23 cellular contexts compared by ENCODE assay signal in the genomic region with DNA sequence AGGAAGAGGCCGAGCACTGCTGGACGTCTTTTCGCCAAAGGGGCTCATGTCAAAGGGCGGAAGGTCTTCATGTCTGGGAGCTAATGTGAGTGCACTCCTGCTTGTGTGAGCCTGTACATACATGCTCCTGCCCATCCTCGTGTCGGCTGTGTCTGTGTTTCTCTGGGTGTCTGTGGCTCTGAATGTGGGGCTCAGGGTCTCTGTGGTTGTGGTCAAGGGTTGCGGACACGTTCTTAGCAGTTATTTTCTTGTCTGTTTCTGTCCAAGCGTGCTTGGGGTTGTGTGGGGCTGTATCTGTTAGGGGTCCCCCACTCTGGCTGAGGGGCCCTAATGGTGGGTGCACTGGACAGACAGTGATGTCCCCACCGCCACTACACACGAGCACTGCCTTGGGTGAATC. TPM values are rescaled to one million over a fixed set of nuclear protein-coding genes. Genes with fewer than 3 reads are reported as not detected.
DNase-seq lines count a peak whose midpoint lies in the region; ATAC-seq, FAIRE-seq and TF ChIP-seq lines count a peak whose summit lies in the region.
"Had no signal": no experiment of that assay in that cellular context is flagged by ENCODE, and none has a peak within 500 bp of the region (broad histone marks: within the 10 kb centered on the region; RNA-seq: fewer than 3 reads in every experiment).

No MANE protein-coding gene starts in this region.

- no peak for ATAC-seq in activated T-helper 17 cell treated with anti-CD3 and anti-CD28 coated beads, Interleukin-2, amount 50 U/mL, for 72 hours (replicated peaks)
- no peak for ATAC-seq in HepG2

- peaks cover 16% of the 10 kb centered on the region for H3K4me1 Mint-ChIP-seq in activated naive CD4-positive, alpha-beta T cell treated with anti-CD3 and anti-CD28 coated beads, Interleukin-2, amount 50 U/mL, for 24 hours
- peaks cover 4% of the 10 kb centered on the region for H3K4me1 Mint-ChIP-seq in activated T-helper 17 cell treated with anti-CD3 and anti-CD28 coated beads, Interleukin-2, amount 50 U/mL, for 72 hours
- peaks cover 16% of the 10 kb centered on the region for H3K4me1 Mint-ChIP-seq in activated T-helper 2 cell treated with anti-CD3 and anti-CD28 coated beads, Interferon-gamma antibody, Interleukin-2, Interleukin-4, amounts not matched to agents 10 μg/mL and 5 μg/mL and 100 μg/mL, durations not matched to agents 14 hours and 24 hours and 36 hours (ENCODE audit: low read depth)

- TF ChIP-seq CTCF in HepG2 (CRISPR knock-in tag; IDR thresholded peaks at IDR 0.05) (no peak), Peyer's patch (IDR thresholded peaks at IDR 0.05) (no peak)

- H3K4me3 ChIP-seq in HepG2 (replicated peaks in 1 of 3; ENCODE audit: insufficient read depth in 1 of 3, low read depth in 2 of 3, low read length in 3 of 3) = no peak overlapping the region
- no peak overlapping the region for H3K4me3 ChIP-seq in Peyer's patch
- H3K4me3 ChIP-seq: SJSA1 had no signal

- CTCF ChIA-PET in HepG2 (lab: Yijun Ruan, JAX; ENCODE audit: low intra/inter-chr PET ratio, low total read pairs) = no interaction called here

- peaks cover 27 to 55% of the 10 kb centered on the region in 2 experiments for H3K27me3 ChIP-seq in HepG2 (ENCODE audit: control insufficient read depth in 1 of 2, insufficient read depth in 2 of 2, low read length in 2 of 2)
- peaks cover 0 to 19% of the 10 kb centered on the region in 2 donors for H3K27me3 ChIP-seq in Peyer's patch

- H3K36me3 ChIP-seq in HepG2 (replicated peaks in 1 of 2; ENCODE audit: control insufficient read depth in 1 of 2, insufficient read depth in 2 of 2, low read length in 2 of 2) = no peaks in the 10 kb centered on the region
- H3K36me3 ChIP-seq in Peyer's patch = no peaks in the 10 kb centered on the region
- H3K36me3 ChIP-seq: SJSA1 had no signal

- TF ChIP-seq RAD21 in HepG2 (CRISPR knock-in tag; IDR thresholded peaks at IDR 0.05) = no peak

- no peak for FAIRE-seq in HepG2 (lab: Jason Lieb, UNC)
- FAIRE-seq: urothelium cell line had no signal

- TF ChIP-seq EP300 in HepG2 (IDR thresholded peaks at IDR 0.05; ENCODE audit: low read depth in 2 of 2, low read length in 2 of 2) (no peak), HepG2 (CRISPR knock-in tag; IDR thresholded peaks at IDR 0.05; ENCODE audit: borderline replicate concordance) (no peak)

- H3K27me3 Mint-ChIP-seq in activated naive CD4-positive, alpha-beta T cell treated with anti-CD3 and anti-CD28 coated beads, Interleukin-2, amount 50 U/mL, for 24 hours = peaks cover 14% of the 10 kb centered on the region
- H3K27me3 Mint-ChIP-seq in activated T-helper 17 cell treated with anti-CD3 and anti-CD28 coated beads, Interleukin-2, amount 50 U/mL, for 72 hours = peaks cover 34% of the 10 kb centered on the region
- H3K27me3 Mint-ChIP-seq in activated T-helper 2 cell treated with anti-CD3 and anti-CD28 coated beads, Interferon-gamma antibody, Interleukin-2, Interleukin-4, amounts not matched to agents 10 μg/mL and 5 μg/mL and 100 μg/mL, durations not matched to agents 14 hours and 24 hours and 36 hours (ENCODE audit: low read depth) = peaks cover 63% of the 10 kb centered on the region

- TF ChIP-seq POLR2A in HepG2 (IDR thresholded peaks at IDR 0.05; ENCODE audit: insufficient read depth in 1 of 2, low read depth in 2 of 2, low read length in 2 of 2) = no peak
- no peak for TF ChIP-seq POLR2A in Peyer's patch (IDR thresholded peaks at IDR 0.05)

- DNase-seq in activated naive CD4-positive, alpha-beta T cell treated with Interleukin-2 at 50 U/mL for 16 hours = no peak
- DNase-seq in HepG2 (ENCODE audit: low spot score) (no peak), Peyer's patch (no peak), dedifferentiated amniotic fluid mesenchymal stem cell (ENCODE audit: extremely low spot score) (no peak), ureter (ENCODE audit: low spot score) (no peak)
- no peak for DNase-seq in activated T-helper 2 cell treated with anti-CD3 and anti-CD28 coated beads, Interferon-gamma antibody, Interleukin-2, Interleukin-4, amounts not matched to agents 10 μg/mL and 5 μg/mL and 100 μg/mL, durations not matched to agents 14 hours and 24 hours and 36 hours (ENCODE audit: low spot score)
- DNase-seq: activated T-cell treated with anti-CD3 and anti-CD28 coated beads, Interleukin-2, amount 50 U/mL, for 48 hours; CD8-positive, alpha-beta memory T cell; NCI-H1048; NCI-H1930; stimulated activated CD8-positive, alpha-beta memory T cell treated with anti-CD3 and anti-CD28 coated beads, Interleukin-4, amount 100 ng/mL, for 48 hours; T1000 had no signal

- H3K9ac ChIP-seq in HepG2 (ENCODE audit: insufficient read depth, low read depth, low read length) = no peak overlapping the region

- H3K4me1 ChIP-seq in HepG2 (ENCODE audit: insufficient read depth, low read length) (peaks cover 58% of the 10 kb centered on the region), Peyer's patch (peaks cover 0 to 24% (median 10%) of the 10 kb centered on the region in 4 donors)

- H3K79me2 ChIP-seq in HepG2 (ENCODE audit: insufficient read depth, low read length) = no peaks in the 10 kb centered on the region

- no TSS peak for BruUV-seq in HepG2 (replicated peaks; lab: Mats Ljungman, UMichigan)

- H3K27ac ChIP-seq in HepG2 (ENCODE audit: extremely low read length, insufficient read depth, low read length) (no peak overlapping the region), Peyer's patch (no peak overlapping the region)
- H3K27ac ChIP-seq: coronary artery, SJSA1 had no signal

- H3K9me3 Mint-ChIP-seq in activated naive CD4-positive, alpha-beta T cell treated with anti-CD3 and anti-CD28 coated beads, Interleukin-2, amount 50 U/mL, for 24 hours = no peaks in the 10 kb centered on the region
- no peaks in the 10 kb centered on the region for H3K9me3 Mint-ChIP-seq in activated T-helper 17 cell treated with anti-CD3 and anti-CD28 coated beads, Interleukin-2, amount 50 U/mL, for 72 hours
- peaks cover 7% of the 10 kb centered on the region for H3K9me3 Mint-ChIP-seq in activated T-helper 2 cell treated with anti-CD3 and anti-CD28 coated beads, Interferon-gamma antibody, Interleukin-2, Interleukin-4, amounts not matched to agents 10 μg/mL and 5 μg/mL and 100 μg/mL, durations not matched to agents 14 hours and 24 hours and 36 hours
- H3K9me3 Mint-ChIP-seq: CD8-positive, alpha-beta memory T cell had no signal

- H3K36me3 Mint-ChIP-seq in activated naive CD4-positive, alpha-beta T cell treated with anti-CD3 and anti-CD28 coated beads, Interleukin-2, amount 50 U/mL, for 24 hours = no peaks in the 10 kb centered on the region
- H3K36me3 Mint-ChIP-seq in activated T-helper 17 cell treated with anti-CD3 and anti-CD28 coated beads, Interleukin-2, amount 50 U/mL, for 72 hours (ENCODE audit: low read depth) = no peaks in the 10 kb centered on the region
- H3K36me3 Mint-ChIP-seq in activated T-helper 2 cell treated with anti-CD3 and anti-CD28 coated beads, Interferon-gamma antibody, Interleukin-2, Interleukin-4, amounts not matched to agents 10 μg/mL and 5 μg/mL and 100 μg/mL, durations not matched to agents 14 hours and 24 hours and 36 hours (ENCODE audit: low read depth) = peaks cover 6% of the 10 kb centered on the region
- H3K36me3 Mint-ChIP-seq: CD8-positive, alpha-beta memory T cell had no signal

- H3K4me3 Mint-ChIP-seq in activated naive CD4-positive, alpha-beta T cell treated with anti-CD3 and anti-CD28 coated beads, Interleukin-2, amount 50 U/mL, for 24 hours = peak overlapping the region; percentile 23
- peak overlapping the region; percentile 9 for H3K4me3 Mint-ChIP-seq in activated T-helper 17 cell treated with anti-CD3 and anti-CD28 coated beads, Interleukin-2, amount 50 U/mL, for 72 hours
- H3K4me3 Mint-ChIP-seq in activated T-helper 2 cell treated with anti-CD3 and anti-CD28 coated beads, Interferon-gamma antibody, Interleukin-2, Interleukin-4, amounts not matched to agents 10 μg/mL and 5 μg/mL and 100 μg/mL, durations not matched to agents 14 hours and 24 hours and 36 hours (ENCODE audit: low read depth) = no peak overlapping the region

- H4K20me1 ChIP-seq in HepG2 (ENCODE audit: insufficient read depth, low read length) = no peaks in the 10 kb centered on the region

- H3K4me2 ChIP-seq in HepG2 (ENCODE audit: low read depth, low read length) = no peak overlapping the region

- WGBS in HepG2 (ENCODE audit: low lambda C conversion rate) = 55% methylated on average over 11 of the region's 11 CpGs

- in situ Hi-C loops in HepG2 (cut with HindIII; ENCODE audit: extremely low pct_ligation_motif_present, low pct_unique_long_range_greater_than_20kb) = no loop called here

- H3K27ac Mint-ChIP-seq in activated naive CD4-positive, alpha-beta T cell treated with anti-CD3 and anti-CD28 coated beads, Interleukin-2, amount 50 U/mL, for 24 hours = no peak overlapping the region
- no peak overlapping the region for H3K27ac Mint-ChIP-seq in activated T-helper 17 cell treated with anti-CD3 and anti-CD28 coated beads, Interleukin-2, amount 50 U/mL, for 72 hours
- H3K27ac Mint-ChIP-seq in activated T-helper 2 cell treated with anti-CD3 and anti-CD28 coated beads, Interferon-gamma antibody, Interleukin-2, Interleukin-4, amounts not matched to agents 10 μg/mL and 5 μg/mL and 100 μg/mL, durations not matched to agents 14 hours and 24 hours and 36 hours = no peak overlapping the region
- H3K27ac Mint-ChIP-seq: CD8-positive, alpha-beta memory T cell had no signal

- no peak overlapping the region for H2AFZ ChIP-seq in HepG2 (ENCODE audit: low read length)

- POLR2A ChIA-PET in HepG2 (lab: Yijun Ruan, JAX) = no interaction called here

- intact Hi-C loops in HepG2 (cut with micrococcal nuclease; ENCODE audit: unreplicated experiment) = no loop called here
- intact Hi-C loops in activated T-helper 2 cell treated with anti-CD3 and anti-CD28 coated beads, Interferon-gamma antibody, Interleukin-2, Interleukin-4, amounts not matched to agents 10 μg/mL and 5 μg/mL and 100 μg/mL, durations not matched to agents 14 hours and 24 hours and 36 hours (cut with micrococcal nuclease) = no loop called here

- H3K9me3 ChIP-seq in HepG2 (ENCODE audit: low read length) = no peaks in the 10 kb centered on the region
- H3K9me3 ChIP-seq in Peyer's patch = no peaks in the 10 kb centered on the region
- H3K9me3 ChIP-seq: SJSA1 had no signal

RNA-seq across cellular contexts. Expression of a gene that starts 2.9 kb away (rescaled TPM):
- total RNA-seq in activated T-helper 17 cell treated with anti-CD3 and anti-CD28 coated beads, Interleukin-2, amount 50 U/mL, for 72 hours = not detected
- total RNA-seq in HepG2 (2016; rRNA removed; fragmentation: Illumina TruSeq; extraction: Trizol) (not detected in 2 replicates), Peyer's patch (1 to 10 TPM in 1 of 4 donors, not detected in 3; 5.8 TPM), ureter (not detected)
- not detected in 2 replicates for total RNA-seq in HepG2 (2016; cell fraction: cytosol; rRNA removed; fragmentation: Illumina TruSeq; extraction: Trizol; ENCODE audit: low read depth)
- total RNA-seq in HepG2 (2016; cell fraction: insoluble cytoplasmic fraction; rRNA removed; fragmentation: Illumina TruSeq; extraction: Trizol) = not detected in 2 replicates
- total RNA-seq in HepG2 (2016; cell fraction: membrane; rRNA removed; fragmentation: Illumina TruSeq; extraction: Trizol) = not detected in 2 replicates
- total RNA-seq in HepG2 (2016; cell fraction: nucleus; rRNA removed; fragmentation: Illumina TruSeq; extraction: Trizol) = not detected in 2 replicates
- polyA plus RNA-seq in HepG2 (2011; rRNA removed) = 0.12 and 0.21 TPM in 2 replicates
- 0.22 and 0.74 TPM in 2 replicates for polyA plus RNA-seq in HepG2 (2011; cell fraction: cytosol; rRNA removed)
- 0.37 and 0.38 TPM in 2 replicates for polyA plus RNA-seq in HepG2 (2011; cell fraction: nucleus; rRNA removed)
- not detected in 2 replicates for polyA plus RNA-seq in HepG2 (2012)
- not detected in 2 replicates for polyA plus RNA-seq in HepG2 (2016; cell fraction: cytosol; fragmentation: Illumina TruSeq; extraction: Trizol; ENCODE audit: low read depth)
- not detected in 2 replicates for polyA plus RNA-seq in HepG2 (2016; cell fraction: insoluble cytoplasmic fraction; fragmentation: Illumina TruSeq; extraction: Trizol; ENCODE audit: low read depth)
- not detected in 2 replicates for polyA plus RNA-seq in HepG2 (2016; cell fraction: membrane; fragmentation: Illumina TruSeq; extraction: Trizol; ENCODE audit: low read depth)
- polyA plus RNA-seq in HepG2 (2016; cell fraction: nucleus; fragmentation: Illumina TruSeq; extraction: Trizol; ENCODE audit: insufficient read depth, low read depth) = not detected in 2 replicates
- polyA minus RNA-seq in HepG2 (2011; rRNA and poly(A)+ RNA removed; ENCODE audit: low replicate concordance) = not detected in 2 replicates
- polyA minus RNA-seq in HepG2 (2011; cell fraction: cytosol; rRNA and poly(A)+ RNA removed) = not detected in 2 replicates
- not detected in 2 replicates for polyA minus RNA-seq in HepG2 (2011; cell fraction: nucleus; rRNA and poly(A)+ RNA removed)
- total RNA-seq in activated T-helper 2 cell treated with anti-CD3 and anti-CD28 coated beads, Interferon-gamma antibody, Interleukin-2, Interleukin-4, amounts not matched to agents 10 μg/mL and 5 μg/mL and 100 μg/mL, durations not matched to agents 14 hours and 24 hours and 36 hours = not detected in 2 replicates
- total RNA-seq: CD8-positive, alpha-beta memory T cell; left ventricle myocardium superior; LHCN-M2; mononuclear cell; omental fat pad; SJSA1 had no signal
- polyA plus RNA-seq: AG04450; CD8-positive, alpha-beta memory T cell had no signal

RNA-seq across cellular contexts. Expression of a gene that starts 10.2 kb away (rescaled TPM):
- not detected for total RNA-seq in activated T-helper 17 cell treated with anti-CD3 and anti-CD28 coated beads, Interleukin-2, amount 50 U/mL, for 72 hours
- total RNA-seq in HepG2 (2016; rRNA removed; fragmentation: Illumina TruSeq; extraction: Trizol) (not detected in 2 replicates), Peyer's patch (1 to 10 TPM in 1 of 4 donors, not detected in 3; 9.3 TPM), ureter (not detected)
- not detected in 2 replicates for total RNA-seq in HepG2 (2016; cell fraction: cytosol; rRNA removed; fragmentation: Illumina TruSeq; extraction: Trizol; ENCODE audit: low read depth)
- not detected in 2 replicates for total RNA-seq in HepG2 (2016; cell fraction: insoluble cytoplasmic fraction; rRNA removed; fragmentation: Illumina TruSeq; extraction: Trizol)
- total RNA-seq in HepG2 (2016; cell fraction: membrane; rRNA removed; fragmentation: Illumina TruSeq; extraction: Trizol) = not detected in 2 replicates
- total RNA-seq in HepG2 (2016; cell fraction: nucleus; rRNA removed; fragmentation: Illumina TruSeq; extraction: Trizol) = not detected in 2 replicates
- not detected in 2 replicates for polyA plus RNA-seq in HepG2 (2011; rRNA removed)
- not detected in 2 replicates for polyA plus RNA-seq in HepG2 (2011; cell fraction: cytosol; rRNA removed)
- polyA plus RNA-seq in HepG2 (2011; cell fraction: nucleus; rRNA removed) = not detected in 2 replicates
- polyA plus RNA-seq in HepG2 (2012) = not detected in 2 replicates
- not detected in 2 replicates for polyA plus RNA-seq in HepG2 (2016; cell fraction: cytosol; fragmentation: Illumina TruSeq; extraction: Trizol; ENCODE audit: low read depth)
- not detected in 2 replicates for polyA plus RNA-seq in HepG2 (2016; cell fraction: insoluble cytoplasmic fraction; fragmentation: Illumina TruSeq; extraction: Trizol; ENCODE audit: low read depth)
- not detected in 2 replicates for polyA plus RNA-seq in HepG2 (2016; cell fraction: membrane; fragmentation: Illumina TruSeq; extraction: Trizol; ENCODE audit: low read depth)
- not detected in 2 replicates for polyA plus RNA-seq in HepG2 (2016; cell fraction: nucleus; fragmentation: Illumina TruSeq; extraction: Trizol; ENCODE audit: insufficient read depth, low read depth)
- polyA minus RNA-seq in HepG2 (2011; rRNA and poly(A)+ RNA removed; ENCODE audit: low replicate concordance) = not detected in 2 replicates
- polyA minus RNA-seq in HepG2 (2011; cell fraction: cytosol; rRNA and poly(A)+ RNA removed) = not detected in 2 replicates
- not detected in 2 replicates for polyA minus RNA-seq in HepG2 (2011; cell fraction: nucleus; rRNA and poly(A)+ RNA removed)
- 0.55 TPM in 1 of 2 replicates, not detected in the other for total RNA-seq in activated T-helper 2 cell treated with anti-CD3 and anti-CD28 coated beads, Interferon-gamma antibody, Interleukin-2, Interleukin-4, amounts not matched to agents 10 μg/mL and 5 μg/mL and 100 μg/mL, durations not matched to agents 14 hours and 24 hours and 36 hours
- total RNA-seq: left ventricle myocardium superior, LHCN-M2, mononuclear cell, omental fat pad, SJSA1 had no signal
- polyA plus RNA-seq: AG04450 had no signal

RNA-seq across cellular contexts. Expression of a gene that starts 35.8 kb away (rescaled TPM):
- 10 to 100 TPM; 52.9 to 66.4 TPM for total RNA-seq in activated T-helper 17 cell treated with anti-CD3 and anti-CD28 coated beads, Interleukin-2, amount 50 U/mL, for 72 hours
- total RNA-seq in HepG2 (2016; rRNA removed; fragmentation: Illumina TruSeq; extraction: Trizol) (187 and 201 TPM in 2 replicates), Peyer's patch (10 to 100 TPM; 34.5 to 43.6 (median 43.1) TPM), ureter (49.6 TPM)
- 73.7 and 85.4 TPM in 2 replicates for total RNA-seq in HepG2 (2016; cell fraction: cytosol; rRNA removed; fragmentation: Illumina TruSeq; extraction: Trizol; ENCODE audit: low read depth)
- 186 and 201 TPM in 2 replicates for total RNA-seq in HepG2 (2016; cell fraction: insoluble cytoplasmic fraction; rRNA removed; fragmentation: Illumina TruSeq; extraction: Trizol)
- total RNA-seq in HepG2 (2016; cell fraction: membrane; rRNA removed; fragmentation: Illumina TruSeq; extraction: Trizol) = 110 and 125 TPM in 2 replicates
- total RNA-seq in HepG2 (2016; cell fraction: nucleus; rRNA removed; fragmentation: Illumina TruSeq; extraction: Trizol) = 63.7 and 71.2 TPM in 2 replicates
- 89.8 and 96.6 TPM in 2 replicates for polyA plus RNA-seq in HepG2 (2011; rRNA removed)
- 91.9 and 140 TPM in 2 replicates for polyA plus RNA-seq in HepG2 (2011; cell fraction: cytosol; rRNA removed)
- 52.3 and 57.4 TPM in 2 replicates for polyA plus RNA-seq in HepG2 (2011; cell fraction: nucleus; rRNA removed)
- 67.7 and 77.8 TPM in 2 replicates for polyA plus RNA-seq in HepG2 (2012)
- polyA plus RNA-seq in HepG2 (2016; cell fraction: cytosol; fragmentation: Illumina TruSeq; extraction: Trizol; ENCODE audit: low read depth) = 65.7 and 79.0 TPM in 2 replicates
- polyA plus RNA-seq in HepG2 (2016; cell fraction: insoluble cytoplasmic fraction; fragmentation: Illumina TruSeq; extraction: Trizol; ENCODE audit: low read depth) = 195 and 204 TPM in 2 replicates
- polyA plus RNA-seq in HepG2 (2016; cell fraction: membrane; fragmentation: Illumina TruSeq; extraction: Trizol; ENCODE audit: low read depth) = 80.8 and 93.5 TPM in 2 replicates
- 120 and 125 TPM in 2 replicates for polyA plus RNA-seq in HepG2 (2016; cell fraction: nucleus; fragmentation: Illumina TruSeq; extraction: Trizol; ENCODE audit: insufficient read depth, low read depth)
- polyA minus RNA-seq in HepG2 (2011; rRNA and poly(A)+ RNA removed; ENCODE audit: low replicate concordance) = 22.4 and 55.0 TPM in 2 replicates
- polyA minus RNA-seq in HepG2 (2011; cell fraction: cytosol; rRNA and poly(A)+ RNA removed) = 24.7 and 35.9 TPM in 2 replicates
- 13.3 and 16.5 TPM in 2 replicates for polyA minus RNA-seq in HepG2 (2011; cell fraction: nucleus; rRNA and poly(A)+ RNA removed)
- 143 and 148 TPM in 2 replicates for total RNA-seq in activated T-helper 2 cell treated with anti-CD3 and anti-CD28 coated beads, Interferon-gamma antibody, Interleukin-2, Interleukin-4, amounts not matched to agents 10 μg/mL and 5 μg/mL and 100 μg/mL, durations not matched to agents 14 hours and 24 hours and 36 hours

RNA-seq across cellular contexts. Expression of a gene that starts 38.2 kb away (rescaled TPM):
- total RNA-seq in activated T-helper 17 cell treated with anti-CD3 and anti-CD28 coated beads, Interleukin-2, amount 50 U/mL, for 72 hours = 10 to 100 TPM in 1 of 2 donors, under 1 TPM in 1; 0.61 to 13.7 TPM
- total RNA-seq in HepG2 (2016; rRNA removed; fragmentation: Illumina TruSeq; extraction: Trizol) (not detected in 2 replicates), Peyer's patch (not detected), ureter (1.5 TPM)
- not detected in 2 replicates for total RNA-seq in HepG2 (2016; cell fraction: cytosol; rRNA removed; fragmentation: Illumina TruSeq; extraction: Trizol; ENCODE audit: low read depth)
- total RNA-seq in HepG2 (2016; cell fraction: insoluble cytoplasmic fraction; rRNA removed; fragmentation: Illumina TruSeq; extraction: Trizol) = 0.22 TPM in 1 of 2 replicates, not detected in the other
- total RNA-seq in HepG2 (2016; cell fraction: membrane; rRNA removed; fragmentation: Illumina TruSeq; extraction: Trizol) = not detected in 2 replicates
- total RNA-seq in HepG2 (2016; cell fraction: nucleus; rRNA removed; fragmentation: Illumina TruSeq; extraction: Trizol) = 0.72 and 1.5 TPM in 2 replicates
- 0.22 and 0.28 TPM in 2 replicates for polyA plus RNA-seq in HepG2 (2011; rRNA removed)
- polyA plus RNA-seq in HepG2 (2011; cell fraction: cytosol; rRNA removed) = not detected in 2 replicates
- 2.9 and 3.0 TPM in 2 replicates for polyA plus RNA-seq in HepG2 (2011; cell fraction: nucleus; rRNA removed)
- polyA plus RNA-seq in HepG2 (2012) = 0.37 TPM in 1 of 2 replicates, not detected in the other
- polyA plus RNA-seq in HepG2 (2016; cell fraction: cytosol; fragmentation: Illumina TruSeq; extraction: Trizol; ENCODE audit: low read depth) = not detected in 2 replicates
- polyA plus RNA-seq in HepG2 (2016; cell fraction: insoluble cytoplasmic fraction; fragmentation: Illumina TruSeq; extraction: Trizol; ENCODE audit: low read depth) = not detected in 2 replicates
- not detected in 2 replicates for polyA plus RNA-seq in HepG2 (2016; cell fraction: membrane; fragmentation: Illumina TruSeq; extraction: Trizol; ENCODE audit: low read depth)
- 0.96 and 1.2 TPM in 2 replicates for polyA plus RNA-seq in HepG2 (2016; cell fraction: nucleus; fragmentation: Illumina TruSeq; extraction: Trizol; ENCODE audit: insufficient read depth, low read depth)
- 0.21 and 1.1 TPM in 2 replicates for polyA minus RNA-seq in HepG2 (2011; rRNA and poly(A)+ RNA removed; ENCODE audit: low replicate concordance)
- polyA minus RNA-seq in HepG2 (2011; cell fraction: cytosol; rRNA and poly(A)+ RNA removed) = not detected in 2 replicates
- 5.0 and 7.0 TPM in 2 replicates for polyA minus RNA-seq in HepG2 (2011; cell fraction: nucleus; rRNA and poly(A)+ RNA removed)
- 3.4 and 3.7 TPM in 2 replicates for total RNA-seq in activated T-helper 2 cell treated with anti-CD3 and anti-CD28 coated beads, Interferon-gamma antibody, Interleukin-2, Interleukin-4, amounts not matched to agents 10 μg/mL and 5 μg/mL and 100 μg/mL, durations not matched to agents 14 hours and 24 hours and 36 hours
- total RNA-seq: left ventricle myocardium superior, LHCN-M2, omental fat pad, SJSA1, subcutaneous adipose tissue had no signal
- polyA plus RNA-seq: AG04450; CD8-positive, alpha-beta memory T cell had no signal
